Comparison of ENCODE assay signal across 1 cellular context in the genomic region with DNA sequence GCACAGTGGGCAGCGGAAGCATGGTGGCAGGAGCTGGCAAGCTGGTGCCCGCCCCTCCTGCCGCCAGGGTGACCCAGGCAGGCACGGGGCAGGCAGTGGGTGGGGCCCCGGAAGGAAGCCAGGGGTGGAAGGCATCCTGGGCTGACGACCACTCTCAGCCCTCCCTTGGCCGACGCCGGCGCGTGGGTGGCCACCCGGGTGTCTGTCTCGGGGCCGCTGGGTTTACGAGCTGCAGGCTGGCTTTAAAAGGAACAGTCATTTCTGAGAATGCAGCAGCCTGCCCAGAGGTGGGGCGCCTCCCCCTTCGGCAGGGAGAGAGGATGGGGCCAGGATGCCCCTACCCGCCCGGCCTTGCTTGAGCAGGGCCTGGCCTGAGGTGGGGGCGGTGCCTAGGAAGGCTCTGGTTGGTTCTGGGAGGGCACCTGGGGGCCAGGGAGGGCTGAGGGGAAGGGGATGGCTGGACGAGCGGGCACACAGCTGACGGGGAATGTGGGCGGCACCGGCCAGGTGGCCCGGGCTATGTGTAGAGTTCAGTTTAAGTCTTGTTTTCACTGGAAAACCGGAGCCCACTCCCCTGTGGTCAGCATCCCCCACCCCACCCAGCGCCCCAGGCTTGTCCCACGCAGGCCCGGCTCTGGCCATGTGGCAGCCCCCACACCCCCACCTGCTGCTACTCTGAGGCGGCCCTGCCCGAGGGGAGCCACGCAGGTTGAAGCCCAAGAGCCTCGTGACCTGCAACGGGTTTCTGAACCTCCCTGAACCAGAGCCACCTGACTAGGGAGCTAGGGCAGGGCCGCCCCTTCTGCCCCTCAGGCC.
TF ChIP-seq lines count a peak whose summit lies in the region.

No MANE protein-coding gene starts in this region.

TF ChIP-seq in H1, 55 proteins besides CTCF, POLR2A, EP300 and RAD21:
- no peak for TF ChIP-seq RFX5 (IDR thresholded peaks at IDR 0.05; ENCODE audit: borderline replicate concordance, low read depth, low read length)
- TF ChIP-seq CTBP2 (IDR thresholded peaks at IDR 0.05; ENCODE audit: borderline replicate concordance, insufficient read depth, insufficient read length, low read length) = no peak
- TF ChIP-seq SIRT6 (IDR thresholded peaks at IDR 0.05; ENCODE audit: low read length) = no peak
- TF ChIP-seq, protein P1, sequence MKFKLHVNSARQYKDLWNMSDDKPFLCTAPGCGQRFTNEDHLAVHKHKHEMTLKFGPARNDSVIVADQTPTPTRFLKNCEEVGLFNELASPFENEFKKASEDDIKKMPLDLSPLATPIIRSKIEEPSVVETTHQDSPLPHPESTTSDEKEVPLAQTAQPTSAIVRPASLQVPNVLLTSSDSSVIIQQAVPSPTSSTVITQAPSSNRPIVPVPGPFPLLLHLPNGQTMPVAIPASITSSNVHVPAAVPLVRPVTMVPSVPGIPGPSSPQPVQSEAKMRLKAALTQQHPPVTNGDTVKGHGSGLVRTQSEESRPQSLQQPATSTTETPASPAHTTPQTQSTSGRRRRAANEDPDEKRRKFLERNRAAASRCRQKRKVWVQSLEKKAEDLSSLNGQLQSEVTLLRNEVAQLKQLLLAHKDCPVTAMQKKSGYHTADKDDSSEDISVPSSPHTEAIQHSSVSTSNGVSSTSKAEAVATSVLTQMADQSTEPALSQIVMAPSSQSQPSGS (IDR thresholded peaks at IDR 0.05; ENCODE audit: low read length) = no peak
- TF ChIP-seq TEAD4 (IDR thresholded peaks at IDR 0.05; ENCODE audit: low read depth, low read length) = no peak
- no peak for TF ChIP-seq SIN3A (conservative IDR thresholded peaks at IDR 0.05 in 1 of 2, IDR thresholded peaks at IDR 0.05 in 1 of 2; ENCODE audit: low read depth in 1 of 2, low read length in 2 of 2)
- no peak for TF ChIP-seq TAF1 (IDR thresholded peaks at IDR 0.05; ENCODE audit: low read depth, low read length)
- TF ChIP-seq, protein P2, sequence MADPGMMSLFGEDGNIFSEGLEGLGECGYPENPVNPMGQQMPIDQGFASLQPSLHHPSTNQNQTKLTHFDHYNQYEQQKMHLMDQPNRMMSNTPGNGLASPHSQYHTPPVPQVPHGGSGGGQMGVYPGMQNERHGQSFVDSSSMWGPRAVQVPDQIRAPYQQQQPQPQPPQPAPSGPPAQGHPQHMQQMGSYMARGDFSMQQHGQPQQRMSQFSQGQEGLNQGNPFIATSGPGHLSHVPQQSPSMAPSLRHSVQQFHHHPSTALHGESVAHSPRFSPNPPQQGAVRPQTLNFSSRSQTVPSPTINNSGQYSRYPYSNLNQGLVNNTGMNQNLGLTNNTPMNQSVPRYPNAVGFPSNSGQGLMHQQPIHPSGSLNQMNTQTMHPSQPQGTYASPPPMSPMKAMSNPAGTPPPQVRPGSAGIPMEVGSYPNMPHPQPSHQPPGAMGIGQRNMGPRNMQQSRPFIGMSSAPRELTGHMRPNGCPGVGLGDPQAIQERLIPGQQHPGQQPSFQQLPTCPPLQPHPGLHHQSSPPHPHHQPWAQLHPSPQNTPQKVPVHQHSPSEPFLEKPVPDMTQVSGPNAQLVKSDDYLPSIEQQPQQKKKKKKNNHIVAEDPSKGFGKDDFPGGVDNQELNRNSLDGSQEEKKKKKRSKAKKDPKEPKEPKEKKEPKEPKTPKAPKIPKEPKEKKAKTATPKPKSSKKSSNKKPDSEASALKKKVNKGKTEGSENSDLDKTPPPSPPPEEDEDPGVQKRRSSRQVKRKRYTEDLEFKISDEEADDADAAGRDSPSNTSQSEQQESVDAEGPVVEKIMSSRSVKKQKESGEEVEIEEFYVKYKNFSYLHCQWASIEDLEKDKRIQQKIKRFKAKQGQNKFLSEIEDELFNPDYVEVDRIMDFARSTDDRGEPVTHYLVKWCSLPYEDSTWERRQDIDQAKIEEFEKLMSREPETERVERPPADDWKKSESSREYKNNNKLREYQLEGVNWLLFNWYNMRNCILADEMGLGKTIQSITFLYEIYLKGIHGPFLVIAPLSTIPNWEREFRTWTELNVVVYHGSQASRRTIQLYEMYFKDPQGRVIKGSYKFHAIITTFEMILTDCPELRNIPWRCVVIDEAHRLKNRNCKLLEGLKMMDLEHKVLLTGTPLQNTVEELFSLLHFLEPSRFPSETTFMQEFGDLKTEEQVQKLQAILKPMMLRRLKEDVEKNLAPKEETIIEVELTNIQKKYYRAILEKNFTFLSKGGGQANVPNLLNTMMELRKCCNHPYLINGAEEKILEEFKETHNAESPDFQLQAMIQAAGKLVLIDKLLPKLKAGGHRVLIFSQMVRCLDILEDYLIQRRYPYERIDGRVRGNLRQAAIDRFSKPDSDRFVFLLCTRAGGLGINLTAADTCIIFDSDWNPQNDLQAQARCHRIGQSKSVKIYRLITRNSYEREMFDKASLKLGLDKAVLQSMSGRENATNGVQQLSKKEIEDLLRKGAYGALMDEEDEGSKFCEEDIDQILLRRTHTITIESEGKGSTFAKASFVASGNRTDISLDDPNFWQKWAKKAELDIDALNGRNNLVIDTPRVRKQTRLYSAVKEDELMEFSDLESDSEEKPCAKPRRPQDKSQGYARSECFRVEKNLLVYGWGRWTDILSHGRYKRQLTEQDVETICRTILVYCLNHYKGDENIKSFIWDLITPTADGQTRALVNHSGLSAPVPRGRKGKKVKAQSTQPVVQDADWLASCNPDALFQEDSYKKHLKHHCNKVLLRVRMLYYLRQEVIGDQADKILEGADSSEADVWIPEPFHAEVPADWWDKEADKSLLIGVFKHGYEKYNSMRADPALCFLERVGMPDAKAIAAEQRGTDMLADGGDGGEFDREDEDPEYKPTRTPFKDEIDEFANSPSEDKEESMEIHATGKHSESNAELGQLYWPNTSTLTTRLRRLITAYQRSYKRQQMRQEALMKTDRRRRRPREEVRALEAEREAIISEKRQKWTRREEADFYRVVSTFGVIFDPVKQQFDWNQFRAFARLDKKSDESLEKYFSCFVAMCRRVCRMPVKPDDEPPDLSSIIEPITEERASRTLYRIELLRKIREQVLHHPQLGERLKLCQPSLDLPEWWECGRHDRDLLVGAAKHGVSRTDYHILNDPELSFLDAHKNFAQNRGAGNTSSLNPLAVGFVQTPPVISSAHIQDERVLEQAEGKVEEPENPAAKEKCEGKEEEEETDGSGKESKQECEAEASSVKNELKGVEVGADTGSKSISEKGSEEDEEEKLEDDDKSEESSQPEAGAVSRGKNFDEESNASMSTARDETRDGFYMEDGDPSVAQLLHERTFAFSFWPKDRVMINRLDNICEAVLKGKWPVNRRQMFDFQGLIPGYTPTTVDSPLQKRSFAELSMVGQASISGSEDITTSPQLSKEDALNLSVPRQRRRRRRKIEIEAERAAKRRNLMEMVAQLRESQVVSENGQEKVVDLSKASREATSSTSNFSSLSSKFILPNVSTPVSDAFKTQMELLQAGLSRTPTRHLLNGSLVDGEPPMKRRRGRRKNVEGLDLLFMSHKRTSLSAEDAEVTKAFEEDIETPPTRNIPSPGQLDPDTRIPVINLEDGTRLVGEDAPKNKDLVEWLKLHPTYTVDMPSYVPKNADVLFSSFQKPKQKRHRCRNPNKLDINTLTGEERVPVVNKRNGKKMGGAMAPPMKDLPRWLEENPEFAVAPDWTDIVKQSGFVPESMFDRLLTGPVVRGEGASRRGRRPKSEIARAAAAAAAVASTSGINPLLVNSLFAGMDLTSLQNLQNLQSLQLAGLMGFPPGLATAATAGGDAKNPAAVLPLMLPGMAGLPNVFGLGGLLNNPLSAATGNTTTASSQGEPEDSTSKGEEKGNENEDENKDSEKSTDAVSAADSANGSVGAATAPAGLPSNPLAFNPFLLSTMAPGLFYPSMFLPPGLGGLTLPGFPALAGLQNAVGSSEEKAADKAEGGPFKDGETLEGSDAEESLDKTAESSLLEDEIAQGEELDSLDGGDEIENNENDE (IDR thresholded peaks at IDR 0.05; ENCODE audit: insufficient replicate concordance, low read length) = no peak
- TF ChIP-seq NRF1 (IDR thresholded peaks at IDR 0.05; ENCODE audit: low read depth, low read length) = no peak
- no peak for TF ChIP-seq KDM4A (IDR thresholded peaks at IDR 0.05; ENCODE audit: low read depth, low read length, severe bottlenecking)
- no peak for TF ChIP-seq CHD1 (IDR thresholded peaks at IDR 0.05; ENCODE audit: low read depth, low read length)
- TF ChIP-seq SRF (IDR thresholded peaks at IDR 0.05; ENCODE audit: low read depth, low read length) = no peak
- no peak for TF ChIP-seq POLR2AphosphoS5 (IDR thresholded peaks at IDR 0.05; ENCODE audit: low read depth, low read length)
- TF ChIP-seq, protein P3, sequence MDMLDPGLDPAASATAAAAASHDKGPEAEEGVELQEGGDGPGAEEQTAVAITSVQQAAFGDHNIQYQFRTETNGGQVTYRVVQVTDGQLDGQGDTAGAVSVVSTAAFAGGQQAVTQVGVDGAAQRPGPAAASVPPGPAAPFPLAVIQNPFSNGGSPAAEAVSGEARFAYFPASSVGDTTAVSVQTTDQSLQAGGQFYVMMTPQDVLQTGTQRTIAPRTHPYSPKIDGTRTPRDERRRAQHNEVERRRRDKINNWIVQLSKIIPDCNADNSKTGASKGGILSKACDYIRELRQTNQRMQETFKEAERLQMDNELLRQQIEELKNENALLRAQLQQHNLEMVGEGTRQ (IDR thresholded peaks at IDR 0.05; ENCODE audit: low read length) = no peak
- TF ChIP-seq BACH1 (IDR thresholded peaks at IDR 0.05; ENCODE audit: low read length) = no peak
- no peak for TF ChIP-seq TCF12 (IDR thresholded peaks at IDR 0.05; ENCODE audit: low read depth, low read length)
